In genomic region chr9:120730661-120731514, GRCh38 we compare ENCODE assay signal across 8 cellular contexts. TPM values are rescaled to one million over a fixed set of nuclear protein-coding genes. Genes with fewer than 3 reads are reported as not detected.
A peak's percentile ranks its signal among the peaks of the same experiment; 100 is the strongest.
DNase-seq lines count a peak whose midpoint lies in the region; ATAC-seq lines count a peak whose summit lies in the region.

No MANE protein-coding gene starts in this region.

- in situ Hi-C loops in Caki2 (cut with HindIII; ENCODE audit: low pct_unique_long_range_greater_than_20kb, low sequenced_read_pairs), result no loop called here

- no peak for ATAC-seq in HG03139 (IDR thresholded peaks at IDR 0.05; ENCODE audit: unreplicated experiment)

- peak; percentile 96 for DNase-seq in Caki2 (ENCODE audit: low read depth)
- peak; percentile 19 for DNase-seq in NAMALWA (ENCODE audit: low spot score)
- peak; percentile 47 to 93 for DNase-seq in dermis microvascular lymphatic vessel endothelial cell (ENCODE audit: low read depth in 2 of 2)
- DNase-seq in lung microvascular endothelial cell (ENCODE audit: low read depth in 2 of 2), result peak; percentile 50 to 95
- no peak for DNase-seq in activated effector memory CD4-positive, alpha-beta T cell treated with Interleukin-2 at 50 U/mL for 16 hours
- DNase-seq in T-helper 9 cell, result no peak
- DNase-seq in DMS79 (lab: John Stamatoyannopoulos, UW), result no peak

RNA-seq across cellular contexts. Expression of gene MEGF9, which starts 16.6 kb away (rescaled TPM):
- 21.6 and 28.4 TPM in 2 replicates for total RNA-seq in Caki2 (2014; rRNA removed; shearing (Covaris generic); ENCODE audit: low replicate concordance)
- total RNA-seq in dermis microvascular lymphatic vessel endothelial cell, result 3.7 and 5.7 TPM in 2 replicates
- 4.8 and 5.4 TPM in 2 replicates for total RNA-seq in lung microvascular endothelial cell

Comparison
In these comparisons a context has a peak if more than half of its experiments do, and no peak if none do; other contexts are left out.
1. DNase-seq: peak in Caki2 (single experiment), NAMALWA (single experiment), dermis microvascular lymphatic vessel endothelial cell (2 of 2) and lung microvascular endothelial cell (2 of 2); none in activated effector memory CD4-positive, alpha-beta T cell treated with Interleukin-2 at 50 U/mL for 16 hours (single experiment), T-helper 9 cell (single experiment) and DMS79 (single experiment).